ENCODE assay signal across 18 cellular contexts in the genomic region with DNA sequence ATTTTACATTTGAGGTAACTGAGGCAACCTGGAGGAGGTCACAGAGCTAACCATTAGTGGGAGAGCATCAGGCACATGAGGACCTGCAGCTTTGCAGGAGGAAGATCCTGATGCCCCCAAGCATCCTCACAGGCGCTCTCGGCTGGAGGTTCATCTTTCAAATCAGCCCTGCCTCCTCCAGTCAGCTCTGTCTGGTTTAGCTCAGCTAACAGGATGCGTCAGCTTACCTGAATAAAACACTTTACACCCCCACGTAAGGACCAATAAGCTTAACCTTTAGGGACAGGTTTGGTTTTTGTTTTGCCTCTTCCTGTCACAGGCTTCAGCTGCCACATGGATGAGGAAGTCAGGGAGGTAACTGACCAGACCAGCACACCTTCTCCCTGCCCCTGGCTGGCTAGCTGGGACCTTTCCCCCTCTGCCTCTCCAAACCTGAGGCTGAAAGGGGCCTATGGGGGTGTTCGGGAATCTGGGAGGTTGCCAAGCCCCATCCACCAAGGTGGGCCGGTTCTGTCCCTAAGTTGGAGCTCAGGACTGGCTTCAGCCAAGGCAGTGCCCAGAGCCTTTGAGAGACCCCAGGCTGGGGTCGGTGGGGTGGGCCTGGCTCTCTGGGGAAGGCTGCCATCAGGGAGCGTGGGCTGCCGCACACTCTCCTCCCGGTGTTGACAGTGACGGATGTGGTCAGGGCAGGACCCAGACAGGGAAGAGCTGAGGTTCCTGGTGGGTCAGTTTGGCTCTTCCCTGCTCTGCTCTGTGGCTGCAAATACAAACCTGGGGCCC. TPM values are rescaled to one million over a fixed set of nuclear protein-coding genes. Genes with fewer than 3 reads are reported as not detected.
DNase-seq lines count a peak whose midpoint lies in the region; ATAC-seq, FAIRE-seq and TF ChIP-seq lines count a peak whose summit lies in the region.
"Had no signal": no experiment of that assay in that cellular context is flagged by ENCODE, and none has a peak within 500 bp of the region (broad histone marks: within the 10 kb centered on the region; RNA-seq: fewer than 3 reads in every experiment).

No MANE protein-coding gene starts in this region.

- H3K4ac ChIP-seq in neuronal stem cell (ENCODE audit: low read length) = no peak overlapping the region

- no peak for FAIRE-seq in H54 (lab: Jason Lieb, UNC)
- FAIRE-seq: D721Med, HTR-8/SVneo, K562 had no signal

- H2AFZ ChIP-seq in neuronal stem cell (ENCODE audit: low read length) = no peak overlapping the region

- no peak overlapping the region for H3K4me2 ChIP-seq in neuronal stem cell (ENCODE audit: insufficient read depth, low read length, poor library complexity, severe bottlenecking)

- peaks cover 15 to 27% (median 21%) of the 10 kb centered on the region in 3 donors for H3K27me3 Mint-ChIP-seq in CD14-positive monocyte (ENCODE audit: low read depth in 3 of 3)
- peaks cover 22% of the 10 kb centered on the region for H3K27me3 Mint-ChIP-seq in activated B cell treated with CpG ODN at 0.5 μM for 24 hours
- H3K27me3 Mint-ChIP-seq in endodermal cell (ENCODE audit: insufficient read depth) = peaks cover 1% of the 10 kb centered on the region

- H3K4me1 ChIP-seq in neuronal stem cell (ENCODE audit: control insufficient read depth in 2 of 2, insufficient read depth in 1 of 2, low read depth in 1 of 2, low read length in 2 of 2) (peaks cover 0 to 34% of the 10 kb centered on the region in 2 donors), endodermal cell (ENCODE audit: control insufficient read depth, insufficient read depth, low read length) (peaks cover 4% of the 10 kb centered on the region), esophagus muscularis mucosa (peaks cover 8 to 11% (median 10%) of the 10 kb centered on the region in 4 donors)
- H3K4me1 ChIP-seq: Peyer's patch had no signal

- H3K4me1 Mint-ChIP-seq in CD14-positive monocyte (peaks cover 88% of the 10 kb centered on the region), activated B cell treated with CpG ODN at 0.5 μM for 24 hours (peaks cover 48% of the 10 kb centered on the region), endodermal cell (peaks cover 12% of the 10 kb centered on the region)
- H3K4me1 Mint-ChIP-seq: CD4-positive, alpha-beta memory T cell had no signal

- H3K4me3 ChIP-seq in neuronal stem cell (ENCODE audit: low read length in 2 of 2) (no peak overlapping the region), endodermal cell (ENCODE audit: low read length) (no peak overlapping the region), esophagus muscularis mucosa (no peak overlapping the region)
- H3K4me3 ChIP-seq: K562, Peyer's patch had no signal

- H3K23ac ChIP-seq in neuronal stem cell (ENCODE audit: low read depth, low read length, poor library complexity) = peak overlapping the region; percentile 59

- TF ChIP-seq EP300 in esophagus muscularis mucosa (IDR thresholded peaks at IDR 0.05) = no peak

- no peak overlapping the region for H2BK120ac ChIP-seq in neuronal stem cell (ENCODE audit: low read depth, low read length)

- H3K27ac Mint-ChIP-seq in CD14-positive monocyte (peak overlapping the region; percentile 90 to 98 (median 96)), activated B cell treated with CpG ODN at 0.5 μM for 24 hours (no peak overlapping the region), endodermal cell (no peak overlapping the region)
- H3K27ac Mint-ChIP-seq: CD4-positive, alpha-beta memory T cell had no signal

- peaks cover 17 to 18% of the 10 kb centered on the region in 2 donors for H3K36me3 Mint-ChIP-seq in CD14-positive monocyte
- no peaks in the 10 kb centered on the region for H3K36me3 Mint-ChIP-seq in activated B cell treated with CpG ODN at 0.5 μM for 24 hours (ENCODE audit: low read depth)
- H3K36me3 Mint-ChIP-seq in endodermal cell (ENCODE audit: low read depth) = no peaks in the 10 kb centered on the region
- H3K36me3 Mint-ChIP-seq: CD4-positive, alpha-beta memory T cell had no signal

- peak overlapping the region; percentile 77 for H2BK5ac ChIP-seq in neuronal stem cell (ENCODE audit: low read length)

- no peak overlapping the region for H4K8ac ChIP-seq in neuronal stem cell (ENCODE audit: low read depth, low read length)

- H3K27ac ChIP-seq in neuronal stem cell (replicated peaks; ENCODE audit: low read length) (no peak overlapping the region), endodermal cell (ENCODE audit: low read depth, low read length) (no peak overlapping the region), esophagus muscularis mucosa (replicated peaks in 1 of 4) (no peak overlapping the region)
- H3K27ac ChIP-seq: Peyer's patch had no signal

- POLR2A ChIA-PET in activated B cell treated with CpG ODN at 0.5 μM for 24 hours (lab: Charles Lee) = no interaction called here

- H3K36me3 ChIP-seq in neuronal stem cell (replicated peaks in 1 of 2; ENCODE audit: control insufficient read depth in 2 of 2, insufficient read depth in 2 of 2, low read length in 2 of 2) = no peaks in the 10 kb centered on the region
- H3K36me3 ChIP-seq in endodermal cell (ENCODE audit: control insufficient read depth, insufficient read depth, low read length) = no peaks in the 10 kb centered on the region
- H3K36me3 ChIP-seq in esophagus muscularis mucosa = no peaks in the 10 kb centered on the region
- H3K36me3 ChIP-seq: Peyer's patch had no signal

- H3K14ac ChIP-seq in neuronal stem cell (ENCODE audit: low read length) = no peak overlapping the region

- no peak overlapping the region for H4K91ac ChIP-seq in neuronal stem cell (ENCODE audit: low read depth, low read length, poor library complexity)

- no peak for TF ChIP-seq CTCF in CD14-positive monocyte (IDR thresholded peaks at IDR 0.05)
- no peak for TF ChIP-seq CTCF in activated B cell treated with CpG ODN at 0.5 μM for 24 hours (IDR thresholded peaks at IDR 0.05)
- TF ChIP-seq CTCF in endodermal cell (conservative IDR thresholded peaks at IDR 0.05) = no peak
- no peak for TF ChIP-seq CTCF in esophagus muscularis mucosa (IDR thresholded peaks at IDR 0.05)

- no CpG with 5 or more reads among the region's 11 CpGs for WGBS in neuronal stem cell (ENCODE audit: extremely low coverage in 2 of 2, insufficient read length in 2 of 2, insufficient replicate concordance in 1 of 2), 2 donors
- 86 to 88% methylated on average over 9 to 11 of the region's 11 CpGs for WGBS in endodermal cell (ENCODE audit: insufficient coverage in 1 of 2, insufficient read length in 1 of 2), 2 experiments
- WGBS in esophagus muscularis mucosa = 59% methylated on average over 8 of the region's 11 CpGs

- peak overlapping the region; percentile 4 for H2AK5ac ChIP-seq in neuronal stem cell (ENCODE audit: low read depth, low read length)

- peak; percentile 43 for DNase-seq in CD14-positive monocyte (ENCODE audit: low spot score)
- DNase-seq in activated B cell treated with CpG ODN at 0.5 μM for 24 hours = no peak
- DNase-seq in neuronal stem cell (ENCODE audit: low spot score) = no peak
- DNase-seq in H54 (ENCODE audit: insufficient read length, low spot score) = no peak
- no peak for DNase-seq in NCI-H2107 (lab: John Stamatoyannopoulos, UW)
- DNase-seq in endodermal cell = no peak
- DNase-seq in esophagus muscularis mucosa (ENCODE audit: extremely low spot score) = no peak
- DNase-seq: CD4-positive, alpha-beta memory T cell; DND-41; NCI-H146; NCI-H345; NCI-H69 had no signal

- H3K9me3 ChIP-seq in neuronal stem cell (replicated peaks in 1 of 2; ENCODE audit: control insufficient read depth in 2 of 2, insufficient read depth in 1 of 2, low read depth in 1 of 2, low read length in 2 of 2) (no peaks in the 10 kb centered on the region), endodermal cell (ENCODE audit: control insufficient read depth, low read length) (no peaks in the 10 kb centered on the region), esophagus muscularis mucosa (no peaks in the 10 kb centered on the region)
- H3K9me3 ChIP-seq: Peyer's patch had no signal

- H3K9ac ChIP-seq in neuronal stem cell (ENCODE audit: low read depth, low read length, poor library complexity) (no peak overlapping the region), endodermal cell (ENCODE audit: extremely low read depth, low read length, poor library complexity, severe bottlenecking) (no peak overlapping the region)

- H2BK12ac ChIP-seq in neuronal stem cell (ENCODE audit: low read length) = peak overlapping the region; percentile 95

- CTCF ChIA-PET in activated B cell treated with CpG ODN at 0.5 μM for 24 hours (lab: Charles Lee) = no interaction called here

- H3K9me3 Mint-ChIP-seq in CD14-positive monocyte = peaks cover 0 to 14% (median 2%) of the 10 kb centered on the region in 7 donors
- no peaks in the 10 kb centered on the region for H3K9me3 Mint-ChIP-seq in activated B cell treated with CpG ODN at 0.5 μM for 24 hours
- H3K9me3 Mint-ChIP-seq in endodermal cell = no peaks in the 10 kb centered on the region
- H3K9me3 Mint-ChIP-seq: CD4-positive, alpha-beta memory T cell had no signal

- TF ChIP-seq POLR2A in H54 (IDR thresholded peaks at IDR 0.05; ENCODE audit: low read depth, low read length) = no peak
- TF ChIP-seq POLR2A in esophagus muscularis mucosa (IDR thresholded peaks at IDR 0.05; ENCODE audit: low read depth) = no peak

- peak overlapping the region in 1 of 2 donors; percentile 73 for H3K4me3 Mint-ChIP-seq in CD14-positive monocyte
- H3K4me3 Mint-ChIP-seq in activated B cell treated with CpG ODN at 0.5 μM for 24 hours = peak overlapping the region; percentile 53
- H3K4me3 Mint-ChIP-seq in endodermal cell = no peak overlapping the region
- H3K4me3 Mint-ChIP-seq: CD4-positive, alpha-beta memory T cell had no signal

- peak; percentile 19 for ATAC-seq in HG03159 (IDR thresholded peaks at IDR 0.05; ENCODE audit: unreplicated experiment)
- ATAC-seq in activated B cell treated with CpG ODN at 0.5 μM for 24 hours (ENCODE audit: low read depth) = no peak
- ATAC-seq: K562 had no signal

- peak overlapping the region; percentile 86 for H3K18ac ChIP-seq in neuronal stem cell (ENCODE audit: low read length)

- intact Hi-C loops in CD14-positive monocyte (cut with micrococcal nuclease) = loop anchor here (2.0 to 10.0 kb wide), 3 partner anchors 15 to 883 kb away; no protein-coding TSS in a partner anchor
- intact Hi-C loops in activated B cell treated with CpG ODN at 0.5 μM for 24 hours (cut with micrococcal nuclease) = loop anchor here (10.0 kb wide), 1 partner anchor 773 kb away; the partner anchor contains the start of gene RNU6ATAC
- intact Hi-C loops in esophagus muscularis mucosa (cut with DNase I) = no loop called here

- no peaks in the 10 kb centered on the region for H3K79me1 ChIP-seq in neuronal stem cell (ENCODE audit: low read depth, low read length)

- peak overlapping the region; percentile 96 for H2BK15ac ChIP-seq in neuronal stem cell (ENCODE audit: low read length)

- H3K27me3 ChIP-seq in neuronal stem cell (ENCODE audit: control insufficient read depth in 3 of 3, insufficient read depth in 3 of 3, low read depth in 1 of 3, low read length in 3 of 3) = peaks cover 0 to 54% (median 3%) of the 10 kb centered on the region in 3 experiments
- no peaks in the 10 kb centered on the region for H3K27me3 ChIP-seq in endodermal cell (ENCODE audit: control insufficient read depth, insufficient read depth, low read length, poor library complexity, severe bottlenecking)
- H3K27me3 ChIP-seq in esophagus muscularis mucosa = peaks cover 0 to 92% (median 1%) of the 10 kb centered on the region in 4 donors
- H3K27me3 ChIP-seq: Peyer's patch had no signal

RNA-seq across cellular contexts. Expression of gene FCN1, which starts 20.0 kb away (rescaled TPM):
- polyA plus RNA-seq in CD14-positive monocyte = 1,000 to 10,000 TPM; 6,268 to 7,680 TPM
- total RNA-seq in activated B cell treated with CpG ODN at 0.5 μM for 24 hours (0.44 and 0.83 TPM in 2 replicates), endodermal cell (not detected), esophagus muscularis mucosa (10 to 100 TPM in 1 of 4 donors, 1 to 10 TPM in 3; 1.3 to 26.0 (median 1.8) TPM)
- polyA plus RNA-seq in neuronal stem cell (2013, experiment 1 of 2) = not detected
- polyA plus RNA-seq in neuronal stem cell (2013, experiment 2 of 2) = not detected
- not detected for polyA plus RNA-seq in endodermal cell (2013, experiment 1 of 2)
- polyA plus RNA-seq in endodermal cell (2013, experiment 2 of 2) = not detected
- total RNA-seq: A673, K562 had no signal
- polyA plus RNA-seq: K562 had no signal

RNA-seq across cellular contexts. Expression of gene FCN2, which starts 57.1 kb away (rescaled TPM):
- not detected for polyA plus RNA-seq in CD14-positive monocyte
- total RNA-seq in activated B cell treated with CpG ODN at 0.5 μM for 24 hours (not detected in 2 replicates), endodermal cell (not detected), esophagus muscularis mucosa (not detected)
- not detected for polyA plus RNA-seq in neuronal stem cell (2013, experiment 1 of 2)
- not detected for polyA plus RNA-seq in neuronal stem cell (2013, experiment 2 of 2)
- polyA plus RNA-seq in endodermal cell (2013, experiment 1 of 2) = not detected
- not detected for polyA plus RNA-seq in endodermal cell (2013, experiment 2 of 2)
- total RNA-seq: A673; CD4-positive, alpha-beta memory T cell; K562; Peyer's patch had no signal
- polyA plus RNA-seq: CD4-positive, alpha-beta memory T cell; K562 had no signal

Comparison
In these comparisons a context has a peak if more than half of its experiments do, and no peak if none do; other contexts are left out.
1. H3K27ac Mint-ChIP-seq: peak in CD14-positive monocyte (7 of 7); none in activated B cell treated with CpG ODN at 0.5 μM for 24 hours (single experiment) and endodermal cell (single experiment).